Comparison of ENCODE assay signal across 20 cellular contexts in genomic region chr4:125520258-125520990, GRCh38.
A peak's percentile ranks its signal among the peaks of the same experiment; 100 is the strongest.
DNase-seq lines count a peak whose midpoint lies in the region; ATAC-seq and TF ChIP-seq lines count a peak whose summit lies in the region.
"Had no signal": no experiment of that assay in that cellular context is flagged by ENCODE, and none has a peak within 500 bp of the region (broad histone marks: within the 10 kb centered on the region; RNA-seq: fewer than 3 reads in every experiment).

No MANE protein-coding gene starts in this region.

- no peaks in the 10 kb centered on the region for H3K36me3 Mint-ChIP-seq in T-helper 2 cell treated with Interferon-gamma antibody and Interleukin-4, amounts not matched to agents 5 μg/mL and 100 μg/mL, for 36 hours (ENCODE audit: low read depth)
- H3K36me3 Mint-ChIP-seq: activated CD4-positive, alpha-beta memory T cell treated with anti-CD3 and anti-CD28 coated beads for 36 hours; activated naive CD8-positive, alpha-beta T cell treated with anti-CD3 and anti-CD28 coated beads, Interleukin-2, amount 10 ng/mL, durations not matched to agents 7 days and 5 days had no signal

- ATAC-seq in body of pancreas: peak; percentile 21
- no peak for ATAC-seq in thoracic aorta (ENCODE audit: insufficient number of reproducible peaks, low FRiP score, low read depth)
- ATAC-seq in HG03108 (IDR thresholded peaks at IDR 0.05; ENCODE audit: unreplicated experiment): no peak
- ATAC-seq: activated T-cell treated with anti-CD3 and anti-CD28 coated beads, Interleukin-2, amount 50 U/mL, for 4 hours had no signal

- H3K27ac Mint-ChIP-seq in T-helper 2 cell treated with Interferon-gamma antibody and Interleukin-4, amounts not matched to agents 5 μg/mL and 100 μg/mL, for 36 hours: no peak overlapping the region
- H3K27ac Mint-ChIP-seq: activated CD4-positive, alpha-beta memory T cell treated with anti-CD3 and anti-CD28 coated beads for 36 hours; activated naive CD8-positive, alpha-beta T cell treated with anti-CD3 and anti-CD28 coated beads, Interleukin-2, amount 10 ng/mL, durations not matched to agents 7 days and 5 days had no signal

- no peak for TF ChIP-seq CTCF in body of pancreas (IDR thresholded peaks at IDR 0.05)
- TF ChIP-seq CTCF in thoracic aorta (IDR thresholded peaks at IDR 0.05): no peak
- TF ChIP-seq CTCF in ovary (IDR thresholded peaks at IDR 0.05): no peak

- no peak for TF ChIP-seq EP300 in ovary (IDR thresholded peaks at IDR 0.05)

- H3K4me3 Mint-ChIP-seq in T-helper 2 cell treated with Interferon-gamma antibody and Interleukin-4, amounts not matched to agents 5 μg/mL and 100 μg/mL, for 36 hours: no peak overlapping the region
- H3K4me3 Mint-ChIP-seq: activated CD4-positive, alpha-beta memory T cell treated with anti-CD3 and anti-CD28 coated beads for 36 hours; activated naive CD8-positive, alpha-beta T cell treated with anti-CD3 and anti-CD28 coated beads, Interleukin-2, amount 10 ng/mL, durations not matched to agents 7 days and 5 days; activated T-cell treated with anti-CD3 and anti-CD28 coated beads, Interleukin-2, amount 50 U/mL, for 4 hours had no signal

- H3K36me3 ChIP-seq in body of pancreas (replicated peaks in 1 of 2; ENCODE audit: insufficient read depth in 1 of 2, low read depth in 2 of 2) (no peaks in the 10 kb centered on the region), thoracic aorta (no peaks in the 10 kb centered on the region), ovary (no peaks in the 10 kb centered on the region)
- H3K36me3 ChIP-seq: Peyer's patch had no signal

- H3K4me3 ChIP-seq in body of pancreas (no peak overlapping the region), thoracic aorta (peak overlapping the region; percentile 36), ovary (no peak overlapping the region)
- H3K4me3 ChIP-seq: Peyer's patch, testis had no signal

- H3K4me1 Mint-ChIP-seq in T-helper 2 cell treated with Interferon-gamma antibody and Interleukin-4, amounts not matched to agents 5 μg/mL and 100 μg/mL, for 36 hours (ENCODE audit: low read depth): no peaks in the 10 kb centered on the region
- H3K4me1 Mint-ChIP-seq: activated naive CD8-positive, alpha-beta T cell treated with anti-CD3 and anti-CD28 coated beads, Interleukin-2, amount 10 ng/mL, durations not matched to agents 7 days and 5 days had no signal

- intact Hi-C loops in body of pancreas (cut with DNase I) (no loop called here), ovary (cut with DNase I) (no loop called here)

- DNase-seq in HT1080 (ENCODE audit: low read depth): peak; percentile 4
- no peak for DNase-seq in body of pancreas
- DNase-seq in iris pigment epithelial cell (ENCODE audit: low read depth): peak; percentile 79
- DNase-seq in thoracic aorta (ENCODE audit: low spot score): no peak
- DNase-seq in ovary: no peak
- no peak for DNase-seq in T-helper 2 cell treated with Interferon-gamma antibody and Interleukin-4, amounts not matched to agents 5 μg/mL and 100 μg/mL, for 36 hours (ENCODE audit: low spot score)
- DNase-seq: activated CD4-positive, alpha-beta memory T cell treated with anti-CD3 and anti-CD28 coated beads for 36 hours; activated naive CD8-positive, alpha-beta T cell treated with anti-CD3 and anti-CD28 coated beads, Interleukin-2, amount 10 ng/mL, durations not matched to agents 7 days and 5 days; activated T-cell treated with anti-CD3 and anti-CD28 coated beads, Interleukin-2, amount 50 U/mL, for 4 hours; C1 segment of cervical spinal cord; DMS53; MV-4-11; NCI-H2107; NCI-H748 treated with DMSO at 0.1 percent for 48 hours; nucleus accumbens; Peyer's patch; stimulated activated CD4-positive, alpha-beta T cell treated with anti-CD3 and anti-CD28 coated beads, Interleukin-4, amount 100 ng/mL, for 24 hours; stimulated activated CD8-positive, alpha-beta memory T cell treated with anti-CD3 and anti-CD28 coated beads, Interleukin-4, amount 100 ng/mL, for 48 hours; testis had no signal

- no peaks in the 10 kb centered on the region for H3K9me3 ChIP-seq in body of pancreas
- no peaks in the 10 kb centered on the region for H3K9me3 ChIP-seq in thoracic aorta
- no peaks in the 10 kb centered on the region for H3K9me3 ChIP-seq in ovary
- H3K9me3 ChIP-seq: Peyer's patch, testis had no signal

- H3K27me3 ChIP-seq in body of pancreas: no peaks in the 10 kb centered on the region
- H3K27me3 ChIP-seq in thoracic aorta (replicated peaks; ENCODE audit: insufficient read depth): no peaks in the 10 kb centered on the region
- no peaks in the 10 kb centered on the region for H3K27me3 ChIP-seq in ovary
- H3K27me3 ChIP-seq: Peyer's patch, testis had no signal

- no peaks in the 10 kb centered on the region for H3K27me3 Mint-ChIP-seq in T-helper 2 cell treated with Interferon-gamma antibody and Interleukin-4, amounts not matched to agents 5 μg/mL and 100 μg/mL, for 36 hours (ENCODE audit: low read depth)
- H3K27me3 Mint-ChIP-seq: activated CD4-positive, alpha-beta memory T cell treated with anti-CD3 and anti-CD28 coated beads for 36 hours; activated naive CD8-positive, alpha-beta T cell treated with anti-CD3 and anti-CD28 coated beads, Interleukin-2, amount 10 ng/mL, durations not matched to agents 7 days and 5 days had no signal

- 46 to 47% methylated on average over 5 of the region's 5 CpGs for WGBS in body of pancreas, 2 donors
- WGBS in ovary, 3 donors: 9 to 17% (median 16%) methylated on average over 5 of the region's 5 CpGs

- H3K4me1 ChIP-seq in body of pancreas: peaks cover 8% of the 10 kb centered on the region
- peaks cover 0 to 19% of the 10 kb centered on the region in 2 donors for H3K4me1 ChIP-seq in thoracic aorta (ENCODE audit: control insufficient read depth in 1 of 2, low read depth in 2 of 2)
- H3K4me1 ChIP-seq in ovary (ENCODE audit: insufficient read depth): no peaks in the 10 kb centered on the region
- H3K4me1 ChIP-seq: Peyer's patch, testis had no signal

- H3K27ac ChIP-seq in body of pancreas: no peak overlapping the region
- peak overlapping the region; percentile 19 to 39 for H3K27ac ChIP-seq in thoracic aorta
- no peak overlapping the region for H3K27ac ChIP-seq in ovary
- H3K27ac ChIP-seq: Peyer's patch, testis had no signal

- TF ChIP-seq POLR2A in body of pancreas (IDR thresholded peaks at IDR 0.05): no peak
- TF ChIP-seq POLR2A in ovary (IDR thresholded peaks at IDR 0.05): no peak

- H3K9me3 Mint-ChIP-seq in T-helper 2 cell treated with Interferon-gamma antibody and Interleukin-4, amounts not matched to agents 5 μg/mL and 100 μg/mL, for 36 hours: peaks cover 7% of the 10 kb centered on the region

Comparison
In these comparisons a context has a peak if more than half of its experiments do, and no peak if none do; other contexts are left out.
1. DNase-seq: peak in HT1080 (single experiment) and iris pigment epithelial cell (single experiment); none in body of pancreas (0 of 4), thoracic aorta (single experiment), ovary (0 of 5) and T-helper 2 cell treated with Interferon-gamma antibody and Interleukin-4, amounts not matched to agents 5 μg/mL and 100 μg/mL, for 36 hours (single experiment).
2. H3K27ac ChIP-seq: peak in thoracic aorta (2 of 2); none in body of pancreas (0 of 4) and ovary (0 of 2).